ENCODE assay signal across 1 cellular context in the genomic region with DNA sequence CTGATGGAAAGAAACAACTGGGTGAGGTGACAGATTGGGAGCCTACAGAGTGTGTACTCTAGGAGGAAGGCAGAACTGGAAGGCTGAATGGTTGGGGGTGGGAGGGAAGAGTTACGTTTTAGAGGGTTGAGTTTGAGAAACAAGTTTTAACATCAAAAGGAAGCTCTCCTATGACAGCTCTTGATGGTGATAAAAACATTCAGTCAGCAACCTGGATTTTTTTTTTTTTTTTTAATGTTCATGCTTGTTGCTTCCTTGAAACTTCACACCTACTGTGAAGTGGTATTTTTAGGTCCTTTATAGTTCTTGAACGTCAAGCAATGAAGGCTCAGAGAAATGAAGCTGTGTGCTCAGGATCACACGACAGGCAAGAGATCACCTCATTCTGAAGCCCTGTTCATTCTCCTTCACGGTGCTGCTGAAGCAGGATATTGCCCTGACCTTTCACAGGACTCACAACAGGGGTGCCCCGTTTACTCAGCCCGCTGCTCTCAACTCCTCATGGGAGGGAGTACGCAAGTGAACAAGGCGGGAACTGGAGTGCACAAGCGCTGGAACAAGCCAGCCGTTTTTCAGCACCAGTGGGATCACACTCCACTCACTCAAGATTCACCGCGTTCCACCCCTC.
TF ChIP-seq lines count a peak whose summit lies in the region.

No MANE protein-coding gene starts in this region.

TF ChIP-seq in H1, 55 proteins besides CTCF, POLR2A, EP300 and RAD21:
- TF ChIP-seq BACH1 (IDR thresholded peaks at IDR 0.05; ENCODE audit: low read length) (no peak), E2F6 (IDR thresholded peaks at IDR 0.05) (peak; percentile 51; the same call in 1 of the 2 replicates), CEBPB (IDR thresholded peaks at IDR 0.05; ENCODE audit: low read depth, low read length) (no peak)
